25 cellular contexts compared by ENCODE assay signal in the genomic region with DNA sequence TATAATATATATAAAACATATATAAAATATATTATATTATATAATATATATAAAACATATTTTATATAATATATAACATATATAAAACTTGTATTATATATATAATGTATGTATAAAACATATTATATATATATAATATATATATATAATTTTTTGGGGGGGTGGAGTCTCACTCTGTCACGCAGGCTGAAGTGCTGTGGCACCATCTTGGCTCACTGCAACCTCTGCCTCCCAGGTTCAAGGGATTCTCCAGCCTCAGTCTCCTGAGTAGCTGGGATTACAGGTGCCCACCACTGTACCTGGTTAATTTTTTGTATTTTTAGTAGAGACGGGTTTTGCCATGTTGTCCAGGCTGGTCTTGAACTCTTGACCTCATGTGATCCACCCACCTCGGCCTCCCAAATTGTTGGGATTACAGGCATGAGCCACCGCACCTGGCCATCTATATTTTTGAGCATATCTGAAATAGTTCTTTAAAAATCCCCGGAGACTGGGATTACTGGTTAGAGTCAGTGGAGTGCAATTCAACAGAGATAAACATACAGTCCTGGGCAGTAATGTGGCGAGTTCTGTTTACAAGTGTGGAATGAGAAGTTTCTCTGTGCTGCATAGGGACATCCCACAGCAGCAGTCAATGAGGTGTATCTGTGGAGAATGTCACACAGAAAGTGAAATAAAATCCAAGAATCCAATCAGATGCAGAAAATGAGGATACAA.
DNase-seq lines count a peak whose midpoint lies in the region; ATAC-seq, FAIRE-seq and TF ChIP-seq lines count a peak whose summit lies in the region.
"Had no signal": no experiment of that assay in that cellular context is flagged by ENCODE, and none has a peak within 500 bp of the region (broad histone marks: within the 10 kb centered on the region; RNA-seq: fewer than 3 reads in every experiment).

No MANE protein-coding gene starts in this region.

- H3K36me3 ChIP-seq in HepG2 (replicated peaks in 1 of 2; ENCODE audit: control insufficient read depth in 1 of 2, insufficient read depth in 2 of 2, low read length in 2 of 2): no peaks in the 10 kb centered on the region
- H3K36me3 ChIP-seq in heart left ventricle: no peaks in the 10 kb centered on the region
- no peaks in the 10 kb centered on the region for H3K36me3 ChIP-seq in transverse colon
- H3K36me3 ChIP-seq: pancreas, right atrium auricular region, upper lobe of right lung had no signal

- H3K79me2 ChIP-seq in HepG2 (ENCODE audit: insufficient read depth, low read length): no peaks in the 10 kb centered on the region

- no peak overlapping the region for H3K9ac ChIP-seq in HepG2 (ENCODE audit: insufficient read depth, low read depth, low read length)

- POLR2A ChIA-PET in WTC11 (lab: Charles Lee) (no interaction called here), HepG2 (lab: Yijun Ruan, JAX) (no interaction called here)

- no peaks in the 10 kb centered on the region for H3K9me3 ChIP-seq in HepG2 (ENCODE audit: low read length)
- no peaks in the 10 kb centered on the region for H3K9me3 ChIP-seq in heart left ventricle
- H3K9me3 ChIP-seq in transverse colon: no peaks in the 10 kb centered on the region
- H3K9me3 ChIP-seq: pancreas, right atrium auricular region, upper lobe of right lung had no signal

- H3K4me2 ChIP-seq in HepG2 (ENCODE audit: low read depth, low read length): no peak overlapping the region

- H3K9me3 Mint-ChIP-seq in natural killer cell treated with Interleukin-12 subunit alpha and Interleukin-12 subunit beta and Interleukin-15 and Interleukin-18, amount 100 ng/mL, for 72 hours: no peaks in the 10 kb centered on the region
- no peaks in the 10 kb centered on the region for H3K9me3 Mint-ChIP-seq in natural killer cell
- no peaks in the 10 kb centered on the region for H3K9me3 Mint-ChIP-seq in WTC11
- H3K9me3 Mint-ChIP-seq: dendritic cell treated with granulocyte-macrophage colony-stimulating factor and Interleukin-4, amounts not matched to agents 40 ng/mL and 50 ng/mL, for 4 days; mesothelial cell of epicardium had no signal

- H3K4me3 ChIP-seq in HepG2 (replicated peaks in 1 of 3; ENCODE audit: insufficient read depth in 1 of 3, low read depth in 2 of 3, low read length in 3 of 3) (no peak overlapping the region), heart left ventricle (no peak overlapping the region), transverse colon (no peak overlapping the region)
- H3K4me3 ChIP-seq: pancreas, right atrium auricular region, SK-N-MC, upper lobe of right lung had no signal

- no peak for FAIRE-seq in HepG2 (lab: Jason Lieb, UNC)
- FAIRE-seq: GM18507, pancreas had no signal

- ATAC-seq in natural killer cell treated with Interleukin-12 subunit alpha and Interleukin-12 subunit beta and Interleukin-15 and Interleukin-18, amount 100 ng/mL, for 72 hours: peak; percentile 64 to 78
- ATAC-seq in natural killer cell: no peak
- no peak for ATAC-seq in WTC11
- peak; percentile 66 for ATAC-seq in HepG2
- ATAC-seq in GM19397 (IDR thresholded peaks at IDR 0.05; ENCODE audit: unreplicated experiment): no peak
- ATAC-seq in heart left ventricle: no peak
- ATAC-seq: left ventricle myocardium superior, pancreas, upper lobe of right lung had no signal

- DNase-seq in natural killer cell treated with Interleukin-12 subunit alpha and Interleukin-12 subunit beta and Interleukin-15 and Interleukin-18, amount 100 ng/mL, for 72 hours (ENCODE audit: low spot score): no peak
- DNase-seq in natural killer cell: no peak
- no peak for DNase-seq in WTC11 (ENCODE audit: low spot score)
- DNase-seq in HepG2 (ENCODE audit: low spot score): no peak
- DNase-seq in heart left ventricle: no peak
- DNase-seq in transverse colon: no peak
- DNase-seq: activated CD4-positive, alpha-beta T cell treated with anti-CD3 and anti-CD28 coated beads for 1 hour; activated CD8-positive, alpha-beta memory T cell treated with anti-CD3 and anti-CD28 coated beads, Interleukin-2, amount 50 U/mL, for 48 hours; Calu3; central memory CD4-positive, alpha-beta T cell; DND-41; Karpas-422; left ventricle myocardium superior; pancreas; stimulated activated CD4-positive, alpha-beta T cell treated with anti-CD3 and anti-CD28 coated beads, Interleukin-2, amount 100 ng/mL, for 24 hours; upper lobe of right lung had no signal

- no peaks in the 10 kb centered on the region for H3K27me3 Mint-ChIP-seq in natural killer cell treated with Interleukin-12 subunit alpha and Interleukin-12 subunit beta and Interleukin-15 and Interleukin-18, amount 100 ng/mL, for 72 hours
- no peaks in the 10 kb centered on the region for H3K27me3 Mint-ChIP-seq in natural killer cell (ENCODE audit: low read depth in 2 of 2)
- H3K27me3 Mint-ChIP-seq in WTC11 (ENCODE audit: low read depth): no peaks in the 10 kb centered on the region
- H3K27me3 Mint-ChIP-seq: dendritic cell treated with granulocyte-macrophage colony-stimulating factor and Interleukin-4, amounts not matched to agents 40 ng/mL and 50 ng/mL, for 4 days had no signal

- 42% methylated on average over 6 of the region's 6 CpGs for WGBS in HepG2 (ENCODE audit: low lambda C conversion rate)
- WGBS in heart left ventricle, 4 donors: 84 to 90% (median 88%) methylated on average over 6 of the region's 6 CpGs
- 84 to 92% methylated on average over 6 of the region's 6 CpGs for WGBS in transverse colon (ENCODE audit: low coverage in 1 of 2), 2 donors

- H3K4me1 ChIP-seq in HepG2 (ENCODE audit: insufficient read depth, low read length) (no peaks in the 10 kb centered on the region), heart left ventricle (no peaks in the 10 kb centered on the region), transverse colon (no peaks in the 10 kb centered on the region)
- H3K4me1 ChIP-seq: pancreas, right atrium auricular region, upper lobe of right lung had no signal

- intact Hi-C loops in natural killer cell (cut with micrococcal nuclease) (no loop called here), HepG2 (cut with micrococcal nuclease; ENCODE audit: unreplicated experiment) (no loop called here), heart left ventricle (cut with DNase I) (no loop called here), transverse colon (cut with DNase I; ENCODE audit: low total_unique reads) (no loop called here)

- no peak overlapping the region for H3K27ac Mint-ChIP-seq in natural killer cell treated with Interleukin-12 subunit alpha and Interleukin-12 subunit beta and Interleukin-15 and Interleukin-18, amount 100 ng/mL, for 72 hours
- H3K27ac Mint-ChIP-seq in natural killer cell: no peak overlapping the region
- H3K27ac Mint-ChIP-seq in WTC11: peak overlapping the region; percentile 83; the same call in 1 of the 2 replicates
- H3K27ac Mint-ChIP-seq: dendritic cell treated with granulocyte-macrophage colony-stimulating factor and Interleukin-4, amounts not matched to agents 40 ng/mL and 50 ng/mL, for 4 days; mesothelial cell of epicardium had no signal

- no peak overlapping the region for H2AFZ ChIP-seq in HepG2 (ENCODE audit: low read length)

- CTCF ChIA-PET in WTC11 (lab: Charles Lee): interaction anchor here (1.2 kb wide), 1 partner anchor 22 kb away, joined by 4 read pairs; no protein-coding TSS in a partner anchor
- CTCF ChIA-PET in HepG2 (lab: Yijun Ruan, JAX; ENCODE audit: low intra/inter-chr PET ratio, low total read pairs): no interaction called here

- H3K27me3 ChIP-seq in HepG2 (ENCODE audit: control insufficient read depth in 1 of 2, insufficient read depth in 2 of 2, low read length in 2 of 2) (no peaks in the 10 kb centered on the region), heart left ventricle (no peaks in the 10 kb centered on the region), transverse colon (no peaks in the 10 kb centered on the region)
- H3K27me3 ChIP-seq: pancreas, right atrium auricular region, upper lobe of right lung had no signal

- TF ChIP-seq RAD21 in HepG2 (CRISPR knock-in tag; IDR thresholded peaks at IDR 0.05): no peak

- in situ Hi-C loops in HepG2 (cut with HindIII; ENCODE audit: extremely low pct_ligation_motif_present, low pct_unique_long_range_greater_than_20kb): no loop called here
- in situ Hi-C loops in transverse colon (cut with MboI; ENCODE audit: low pct_ligation_motif_present in 1 of 4, low pct_unique_long_range_greater_than_20kb in 1 of 4, low sequenced_read_pairs in 3 of 4): no loop called here

- no peaks in the 10 kb centered on the region for H3K36me3 Mint-ChIP-seq in natural killer cell treated with Interleukin-12 subunit alpha and Interleukin-12 subunit beta and Interleukin-15 and Interleukin-18, amount 100 ng/mL, for 72 hours
- no peaks in the 10 kb centered on the region for H3K36me3 Mint-ChIP-seq in natural killer cell
- H3K36me3 Mint-ChIP-seq in WTC11: no peaks in the 10 kb centered on the region
- H3K36me3 Mint-ChIP-seq: mesothelial cell of epicardium; naive thymus-derived CD8-positive, alpha-beta T cell had no signal

- no peaks in the 10 kb centered on the region for H3K4me1 Mint-ChIP-seq in natural killer cell treated with Interleukin-12 subunit alpha and Interleukin-12 subunit beta and Interleukin-15 and Interleukin-18, amount 100 ng/mL, for 72 hours (ENCODE audit: low read depth in 2 of 2)
- H3K4me1 Mint-ChIP-seq in natural killer cell: no peaks in the 10 kb centered on the region
- H3K4me1 Mint-ChIP-seq in WTC11: no peaks in the 10 kb centered on the region
- H3K4me1 Mint-ChIP-seq: mesothelial cell of epicardium; naive thymus-derived CD8-positive, alpha-beta T cell had no signal

- no peak for TF ChIP-seq POLR2A in HepG2 (IDR thresholded peaks at IDR 0.05; ENCODE audit: insufficient read depth in 1 of 2, low read depth in 2 of 2, low read length in 2 of 2)
- TF ChIP-seq POLR2A in heart left ventricle (IDR thresholded peaks at IDR 0.05): no peak
- TF ChIP-seq POLR2A in transverse colon (IDR thresholded peaks at IDR 0.05): no peak

- TF ChIP-seq EP300 in HepG2 (IDR thresholded peaks at IDR 0.05; ENCODE audit: low read depth in 2 of 2, low read length in 2 of 2) (no peak), HepG2 (CRISPR knock-in tag; IDR thresholded peaks at IDR 0.05; ENCODE audit: borderline replicate concordance) (no peak), transverse colon (IDR thresholded peaks at IDR 0.05; ENCODE audit: low read depth) (no peak)

- BruUV-seq in HepG2 (replicated peaks; lab: Mats Ljungman, UMichigan): no TSS peak

- no peak overlapping the region for H3K4me3 Mint-ChIP-seq in natural killer cell treated with Interleukin-12 subunit alpha and Interleukin-12 subunit beta and Interleukin-15 and Interleukin-18, amount 100 ng/mL, for 72 hours
- H3K4me3 Mint-ChIP-seq in natural killer cell (no peak overlapping the region), WTC11 (no peak overlapping the region)
- H3K4me3 Mint-ChIP-seq: dendritic cell treated with granulocyte-macrophage colony-stimulating factor and Interleukin-4, amounts not matched to agents 40 ng/mL and 50 ng/mL, for 4 days; mesothelial cell of epicardium; naive thymus-derived CD8-positive, alpha-beta T cell had no signal

- no peak overlapping the region for H3K27ac ChIP-seq in HepG2 (ENCODE audit: extremely low read length, insufficient read depth, low read length)
- no peak overlapping the region for H3K27ac ChIP-seq in heart left ventricle
- H3K27ac ChIP-seq in transverse colon: no peak overlapping the region
- H3K27ac ChIP-seq: C4-2B, HL-60, pancreas, right atrium auricular region, SK-N-MC, upper lobe of right lung had no signal

- no peaks in the 10 kb centered on the region for H4K20me1 ChIP-seq in HepG2 (ENCODE audit: insufficient read depth, low read length)

- TF ChIP-seq CTCF in natural killer cell (IDR thresholded peaks at IDR 0.05) (no peak), WTC11 (IDR thresholded peaks at IDR 0.05) (no peak), HepG2 (CRISPR knock-in tag; IDR thresholded peaks at IDR 0.05) (no peak), heart left ventricle (IDR thresholded peaks at IDR 0.05) (no peak), transverse colon (IDR thresholded peaks at IDR 0.05) (no peak)

Comparison
In these comparisons a context has a peak if more than half of its experiments do, and no peak if none do; other contexts are left out.
1. ATAC-seq: peak in natural killer cell treated with Interleukin-12 subunit alpha and Interleukin-12 subunit beta and Interleukin-15 and Interleukin-18, amount 100 ng/mL, for 72 hours (2 of 2) and HepG2 (single experiment); none in natural killer cell (0 of 3), WTC11 (single experiment), GM19397 (single experiment) and heart left ventricle (0 of 4).